Comparison of ENCODE assay signal across 18 cellular contexts in the genomic region with DNA sequence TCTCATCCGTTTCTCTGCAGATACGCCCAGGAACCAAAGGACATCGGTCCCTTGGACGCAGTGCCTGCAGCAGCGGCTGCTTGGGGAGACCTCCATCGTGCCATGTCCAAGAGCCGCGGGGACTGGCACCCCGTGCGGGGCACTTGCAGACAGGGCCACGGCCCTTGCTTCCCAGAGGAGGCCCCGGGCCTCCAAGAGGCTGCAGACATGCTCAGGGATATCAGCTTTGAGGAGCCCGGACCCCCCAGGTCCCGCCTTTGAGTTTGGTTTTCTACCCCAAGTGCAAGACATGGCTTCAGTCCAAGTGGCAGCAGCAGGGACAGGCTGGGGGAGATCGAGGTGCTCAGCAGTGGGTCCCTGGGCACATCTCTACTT.
A peak's percentile ranks its signal among the peaks of the same experiment; 100 is the strongest.
DNase-seq lines count a peak whose midpoint lies in the region; ATAC-seq and TF ChIP-seq lines count a peak whose summit lies in the region.
"Had no signal": no experiment of that assay in that cellular context is flagged by ENCODE, and none has a peak within 500 bp of the region (broad histone marks: within the 10 kb centered on the region; RNA-seq: fewer than 3 reads in every experiment).

No MANE protein-coding gene starts in this region.

- intact Hi-C loops in IMR-90 (cut with micrococcal nuclease) (no loop called here), spleen (cut with DNase I; ENCODE audit: low total_unique reads) (no loop called here)
- intact Hi-C loops in activated CD4-positive, alpha-beta memory T cell treated with anti-CD3 and anti-CD28 coated beads for 36 hours (cut with micrococcal nuclease) = no loop called here

- peak overlapping the region; percentile 42 for H2AK9ac ChIP-seq in IMR-90 (replicated peaks; ENCODE audit: low read depth, low read length, poor library complexity)

- H3K36me3 ChIP-seq in BLaER1 = peaks cover 84% of the 10 kb centered on the region
- H3K36me3 ChIP-seq in IMR-90 (ENCODE audit: control insufficient read depth, insufficient read depth, low read length) = peaks cover 2% of the 10 kb centered on the region; the same call in 1 of the 2 replicates
- H3K36me3 ChIP-seq in endodermal cell (ENCODE audit: control insufficient read depth, insufficient read depth, low read length) = no peaks in the 10 kb centered on the region
- peaks cover 0 to 46% (median 0%) of the 10 kb centered on the region in 6 donors for H3K36me3 ChIP-seq in spleen

- H3K36me3 Mint-ChIP-seq in endodermal cell (ENCODE audit: low read depth) = no peaks in the 10 kb centered on the region
- no peaks in the 10 kb centered on the region for H3K36me3 Mint-ChIP-seq in activated CD4-positive, alpha-beta memory T cell treated with anti-CD3 and anti-CD28 coated beads for 36 hours

- no peak overlapping the region for H3K18ac ChIP-seq in IMR-90 (ENCODE audit: low read depth, low read length)

- dilution Hi-C loops in IMR-90 (cut with HindIII; ENCODE audit: low sequenced_read_pairs, unreplicated experiment) = no loop called here

- H3K27me3 ChIP-seq in BLaER1 (no peaks in the 10 kb centered on the region), IMR-90 (ENCODE audit: control insufficient read depth, insufficient read depth, low read length) (no peaks in the 10 kb centered on the region), endodermal cell (ENCODE audit: control insufficient read depth, insufficient read depth, low read length, poor library complexity, severe bottlenecking) (no peaks in the 10 kb centered on the region), spleen (replicated peaks in 1 of 7) (no peaks in the 10 kb centered on the region)

- no peak overlapping the region for H4K91ac ChIP-seq in IMR-90 (ENCODE audit: insufficient read depth, low read depth, low read length)

- 81% methylated on average over 11 of the region's 15 CpGs; no CpG with 5 or more reads in 1 of the 2 experiments for WGBS in IMR-90 (ENCODE audit: extremely low coverage in 2 of 2, insufficient read length in 1 of 2), 2 experiments
- 93 to 96% methylated on average over 9 to 15 of the region's 15 CpGs for WGBS in endodermal cell (ENCODE audit: insufficient coverage in 1 of 2, insufficient read length in 1 of 2), 2 experiments
- 76 to 91% (median 80%) methylated on average over 13 to 15 of the region's 15 CpGs for WGBS in spleen, 5 donors

- H4K20me1 ChIP-seq in BLaER1 = peaks cover 77% of the 10 kb centered on the region
- H4K20me1 ChIP-seq in IMR-90 (ENCODE audit: insufficient read depth, low read length) = no peaks in the 10 kb centered on the region; the same call in 1 of the 2 replicates

- no peaks in the 10 kb centered on the region for H3K9me3 ChIP-seq in BLaER1
- no peaks in the 10 kb centered on the region for H3K9me3 ChIP-seq in IMR-90 (ENCODE audit: control insufficient read depth, insufficient read depth, low read length)
- H3K9me3 ChIP-seq in endodermal cell (ENCODE audit: control insufficient read depth, low read length) = no peaks in the 10 kb centered on the region
- H3K9me3 ChIP-seq in spleen = no peaks in the 10 kb centered on the region
- H3K9me3 ChIP-seq: A549 had no signal

- no peak overlapping the region for H2AK5ac ChIP-seq in IMR-90 (ENCODE audit: low read depth, low read length)

- H3K79me1 ChIP-seq in IMR-90 (ENCODE audit: low read depth in 1 of 2, low read length in 2 of 2) = peaks cover 0 to 5% of the 10 kb centered on the region in 2 experiments; a peak in 1 of 4 replicates

- POLR2A ChIA-PET in IMR-90 (lab: Charles Lee; ENCODE audit: unreplicated experiment) = no interaction called here
- POLR2A ChIA-PET in activated CD4-positive, alpha-beta memory T cell treated with anti-CD3 and anti-CD28 coated beads for 36 hours (lab: Charles Lee) = no interaction called here

- TF ChIP-seq CTCF in IMR-90 (conservative IDR thresholded peaks at IDR 0.05; ENCODE audit: low read depth, low read length) = no peak
- TF ChIP-seq CTCF in endodermal cell (conservative IDR thresholded peaks at IDR 0.05) = no peak
- no peak for TF ChIP-seq CTCF in spleen (IDR thresholded peaks at IDR 0.05 in 8 of 11, conservative IDR thresholded peaks at IDR 0.05 in 3 of 11)

- peaks cover 78% of the 10 kb centered on the region for H3K4me1 ChIP-seq in BLaER1
- no peaks in the 10 kb centered on the region for H3K4me1 ChIP-seq in IMR-90 (ENCODE audit: control insufficient read depth, insufficient read depth, low read length)
- H3K4me1 ChIP-seq in endodermal cell (ENCODE audit: control insufficient read depth, insufficient read depth, low read length) = no peaks in the 10 kb centered on the region
- H3K4me1 ChIP-seq in spleen = peaks cover 0 to 71% (median 44%) of the 10 kb centered on the region in 6 donors
- H3K4me1 ChIP-seq: A549 had no signal

- no peak for TF ChIP-seq POLR2A in IMR-90 (IDR thresholded peaks at IDR 0.05; ENCODE audit: low read depth, low read length)
- no peak for TF ChIP-seq POLR2A in spleen (IDR thresholded peaks at IDR 0.05)

- peak overlapping the region; percentile 40; the same call in 1 of the 2 replicates for H3K9ac ChIP-seq in BLaER1
- H3K9ac ChIP-seq in IMR-90 (ENCODE audit: low read depth, low read length) = no peak overlapping the region
- H3K9ac ChIP-seq in endodermal cell (ENCODE audit: extremely low read depth, low read length, poor library complexity, severe bottlenecking) = no peak overlapping the region

- no peak overlapping the region for H3K4ac ChIP-seq in IMR-90 (ENCODE audit: low read depth, low read length)

- CTCF ChIA-PET in IMR-90 (lab: Yijun Ruan, JAX) = no interaction called here
- CTCF ChIA-PET in activated CD4-positive, alpha-beta memory T cell treated with anti-CD3 and anti-CD28 coated beads for 36 hours (lab: Charles Lee) = no interaction called here

- no peaks in the 10 kb centered on the region for H3K9me3 Mint-ChIP-seq in endodermal cell
- no peaks in the 10 kb centered on the region for H3K9me3 Mint-ChIP-seq in activated CD4-positive, alpha-beta memory T cell treated with anti-CD3 and anti-CD28 coated beads for 36 hours
- H3K9me3 Mint-ChIP-seq: H9 had no signal

- no peak for ATAC-seq in IMR-90 (ENCODE audit: low read depth)
- ATAC-seq: A549, SK-N-SH treated with all-trans-retinoic acid at 6 μM for 48 hours had no signal

- no peak overlapping the region for H3K4me3 ChIP-seq in BLaER1
- no peak overlapping the region for H3K4me3 ChIP-seq in IMR-90 (ENCODE audit: insufficient read depth, low read depth, low read length)
- H3K4me3 ChIP-seq in endodermal cell (ENCODE audit: low read length) = no peak overlapping the region
- H3K4me3 ChIP-seq in spleen = no peak overlapping the region
- H3K4me3 ChIP-seq: A549 had no signal

- H3K27me3 Mint-ChIP-seq in endodermal cell (ENCODE audit: insufficient read depth) = no peaks in the 10 kb centered on the region
- no peaks in the 10 kb centered on the region for H3K27me3 Mint-ChIP-seq in activated CD4-positive, alpha-beta memory T cell treated with anti-CD3 and anti-CD28 coated beads for 36 hours

- H2BK20ac ChIP-seq in IMR-90 (ENCODE audit: low read depth, low read length) = no peak overlapping the region

- no peak overlapping the region for H2BK5ac ChIP-seq in IMR-90 (ENCODE audit: low read depth, low read length, poor library complexity, severe bottlenecking)

- no peak for TF ChIP-seq RAD21 in IMR-90 (IDR thresholded peaks at IDR 0.05; ENCODE audit: low read length)

- H3K23ac ChIP-seq in IMR-90 (ENCODE audit: low read depth, low read length) = no peak overlapping the region

- H3K27ac ChIP-seq in BLaER1 = peak overlapping the region; percentile 85
- no peak overlapping the region for H3K27ac ChIP-seq in IMR-90 (ENCODE audit: insufficient read depth, low read length)
- no peak overlapping the region for H3K27ac ChIP-seq in endodermal cell (ENCODE audit: low read depth, low read length)
- no peak overlapping the region for H3K27ac ChIP-seq in spleen
- H3K27ac ChIP-seq: A549, C4-2B had no signal

- no peak overlapping the region for H3K14ac ChIP-seq in IMR-90 (replicated peaks; ENCODE audit: low read depth, low read length)

- H3K4me3 Mint-ChIP-seq in endodermal cell = no peak overlapping the region
- H3K4me3 Mint-ChIP-seq in activated CD4-positive, alpha-beta memory T cell treated with anti-CD3 and anti-CD28 coated beads for 36 hours = no peak overlapping the region
- H3K4me3 Mint-ChIP-seq: H9 had no signal

- peak overlapping the region; percentile 23 for H3K27ac Mint-ChIP-seq in endodermal cell
- no peak overlapping the region for H3K27ac Mint-ChIP-seq in activated CD4-positive, alpha-beta memory T cell treated with anti-CD3 and anti-CD28 coated beads for 36 hours

- H4K8ac ChIP-seq in IMR-90 (ENCODE audit: low read depth in 2 of 2, low read length in 2 of 2) = no peak overlapping the region

- no peak overlapping the region for H2AFZ ChIP-seq in IMR-90 (replicated peaks; ENCODE audit: low read length, poor library complexity)

- H3K4me2 ChIP-seq in BLaER1 (peak overlapping the region; percentile 95), IMR-90 (ENCODE audit: low read depth, low read length) (no peak overlapping the region)
- H3K4me2 ChIP-seq: A549 had no signal

- BruUV-seq in IMR-90 (replicated peaks; lab: Mats Ljungman, UMichigan) = no TSS peak

- H2BK120ac ChIP-seq in IMR-90 (ENCODE audit: low read depth, low read length) = no peak overlapping the region

- H3K4me1 Mint-ChIP-seq in endodermal cell = no peaks in the 10 kb centered on the region
- H3K4me1 Mint-ChIP-seq in activated CD4-positive, alpha-beta memory T cell treated with anti-CD3 and anti-CD28 coated beads for 36 hours (ENCODE audit: low read depth) = peaks cover 13% of the 10 kb centered on the region

- H3K56ac ChIP-seq in IMR-90 (ENCODE audit: extremely low read depth, insufficient read depth, low read length) = no peak overlapping the region

- no peak overlapping the region for H4K5ac ChIP-seq in IMR-90 (ENCODE audit: low read depth, low read length)

- DNase-seq in IMR-90 = no peak
- DNase-seq in endodermal cell = no peak
- DNase-seq in spleen = peak; percentile 68
- DNase-seq in central memory CD4-positive, alpha-beta T cell = no peak
- no peak for DNase-seq in T-helper 2 cell
- DNase-seq in activated CD4-positive, alpha-beta memory T cell treated with anti-CD3 and anti-CD28 coated beads for 36 hours = no peak
- DNase-seq: H9; NCI-H1436 treated with DMSO at 0.1 percent for 48 hours; NCI-H2029 treated with DMSO at 0.1 percent for 48 hours; NCI-H2171 treated with DMSO at 0.1 percent for 48 hours; NCI-H446; NCI-H526 treated with DMSO at 0.1 percent for 48 hours; NK-92 treated with Interleukin-12 subunit alpha and Interleukin-12 subunit beta, amount 100 ng/mL, for 24 hours; SIG-M5 had no signal

- H3K9me1 ChIP-seq in IMR-90 (ENCODE audit: insufficient read depth, low read length) = peaks cover 2% of the 10 kb centered on the region; the same call in 1 of the 2 replicates

- in situ Hi-C loops in IMR-90 (cut with MboI; ENCODE audit: low sequenced_read_pairs) = no loop called here

- no peak overlapping the region for H2BK15ac ChIP-seq in IMR-90 (ENCODE audit: low read depth, low read length)

TF ChIP-seq in IMR-90, 13 proteins besides CTCF, POLR2A, EP300 and RAD21 (continues in another document):
- TF ChIP-seq MAZ (IDR thresholded peaks at IDR 0.05; ENCODE audit: borderline replicate concordance, low read depth, low read length) (no peak), SMC3 (IDR thresholded peaks at IDR 0.05; ENCODE audit: low read depth, low read length) (no peak), BHLHE40 (IDR thresholded peaks at IDR 0.05; ENCODE audit: low read depth, low read length) (no peak)
